26 cellular contexts compared by ENCODE assay signal in the genomic region with DNA sequence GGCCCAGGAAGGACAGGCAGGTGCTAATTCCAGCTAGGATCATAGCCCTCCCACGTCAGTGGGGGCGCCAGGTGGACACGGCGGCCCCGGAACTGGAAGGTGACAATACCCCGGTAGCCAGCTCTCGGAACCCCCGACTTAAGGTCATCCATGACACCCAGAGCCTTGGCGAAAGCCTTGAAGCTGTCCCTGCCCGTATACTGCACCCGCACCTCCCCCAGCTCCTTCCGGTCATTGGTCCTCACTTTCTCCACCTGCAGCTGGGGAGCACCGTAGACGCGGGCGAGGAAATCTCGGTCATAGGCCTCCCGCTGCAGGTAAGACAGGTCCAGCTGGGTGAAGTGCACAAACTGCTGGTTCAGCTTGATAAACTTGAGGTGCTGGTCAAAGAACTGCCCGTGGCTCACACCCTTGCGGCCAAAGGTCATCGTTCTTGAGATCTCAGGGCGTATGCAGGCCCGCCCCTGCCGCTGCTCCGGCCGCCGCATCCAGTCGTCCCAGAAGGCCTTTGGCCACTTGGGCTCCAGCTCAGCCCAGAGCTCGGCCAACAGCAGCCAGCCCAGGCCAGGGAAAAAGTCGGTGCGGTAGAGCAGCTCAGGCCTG. TPM values are rescaled to one million over a fixed set of nuclear protein-coding genes. Genes with fewer than 3 reads are reported as not detected.
"Had no signal": no experiment of that assay in that cellular context is flagged by ENCODE, and none has a peak within 500 bp of the region (broad histone marks: within the 10 kb centered on the region; RNA-seq: fewer than 3 reads in every experiment).

No MANE protein-coding gene starts in this region.

- H3K9me3 Mint-ChIP-seq: naive thymus-derived CD8-positive, alpha-beta T cell; stimulated activated effector memory CD8-positive, alpha-beta T cell treated with anti-CD3 and anti-CD28 coated beads, Interleukin-12 subunit alpha, Interleukin-12 subunit beta, amount 100 ng/mL, for 72 hours had no signal

- H3K9me3 ChIP-seq: heart left ventricle, mucosa of descending colon, ovary, stomach, thoracic aorta had no signal

- H3K27me3 Mint-ChIP-seq: naive thymus-derived CD8-positive, alpha-beta T cell; progenitor cell of endocrine pancreas had no signal

- FAIRE-seq: colon, endothelial cell of umbilical vein, frontal cortex, urothelium cell line had no signal

- H3K27ac Mint-ChIP-seq: progenitor cell of endocrine pancreas had no signal

- H3K4me3 Mint-ChIP-seq: naive thymus-derived CD8-positive, alpha-beta T cell; stimulated activated effector memory CD8-positive, alpha-beta T cell treated with anti-CD3 and anti-CD28 coated beads, Interleukin-12 subunit alpha, Interleukin-12 subunit beta, amount 100 ng/mL, for 72 hours had no signal

- H3K27ac ChIP-seq: heart left ventricle, ovary, stomach, thoracic aorta had no signal

- H3K27me3 ChIP-seq: heart left ventricle, ovary, stomach had no signal

- H3K4me3 ChIP-seq: heart left ventricle, mucosa of descending colon, ovary, smooth muscle cell, stomach, thoracic aorta had no signal

- ATAC-seq: naive thymus-derived CD8-positive, alpha-beta T cell; stimulated activated effector memory CD8-positive, alpha-beta T cell treated with anti-CD3 and anti-CD28 coated beads, Interleukin-12 subunit alpha, Interleukin-12 subunit beta, amount 100 ng/mL, for 72 hours had no signal

- H3K36me3 ChIP-seq: ovary had no signal

- DNase-seq: dermis blood vessel endothelial cell; erythroblast; hippocampal formation; kidney glomerular epithelial cell; mucosa of descending colon; naive thymus-derived CD8-positive, alpha-beta T cell; ovary; stimulated activated CD4-positive, alpha-beta T cell treated with anti-CD3 and anti-CD28 coated beads, Interleukin-4, amount 100 ng/mL, for 1 hour; stimulated activated CD8-positive, alpha-beta memory T cell treated with anti-CD3 and anti-CD28 coated beads, Interleukin-4, amount 100 ng/mL, for 48 hours; stomach; substantia nigra had no signal

RNA-seq across cellular contexts. Expression of gene OR2Y1, which starts 51.9 kb away (rescaled TPM):
- total RNA-seq: dermis blood vessel endothelial cell; endothelial cell of umbilical vein; fibroblast of lung; frontal cortex; glomerular endothelial cell; heart left ventricle; left lobe of liver; lower leg skin; mucosa of descending colon; naive thymus-derived CD8-positive, alpha-beta T cell; ovary; progenitor cell of endocrine pancreas; right cardiac atrium; smooth muscle cell; stomach; thoracic aorta had no signal
- polyA plus RNA-seq: endothelial cell of umbilical vein; fibroblast of lung; heart left ventricle; naive thymus-derived CD8-positive, alpha-beta T cell; neural cell; ovary; right cardiac atrium; smooth muscle cell; stomach had no signal
